Comparison of ENCODE assay signal across 25 cellular contexts in the genomic region with DNA sequence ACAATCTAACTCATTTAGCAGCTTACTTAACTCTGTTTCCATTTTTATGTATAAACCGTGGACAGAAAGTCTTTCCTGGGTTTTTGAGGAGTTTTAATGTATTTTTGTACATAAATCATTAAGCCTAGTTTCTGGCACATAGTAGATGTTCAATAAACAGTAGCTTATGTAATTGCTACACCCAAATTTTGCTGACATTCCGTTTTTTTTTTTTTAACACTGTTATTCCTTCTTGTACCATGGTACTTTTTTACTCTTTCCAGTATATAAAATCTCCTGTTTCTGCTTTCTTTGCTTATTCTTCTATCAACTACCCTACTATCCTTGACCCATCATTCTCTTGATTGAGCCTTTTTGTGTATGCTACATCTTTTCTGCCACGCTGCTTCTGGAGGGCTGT.
A peak's percentile ranks its signal among the peaks of the same experiment; 100 is the strongest.
DNase-seq lines count a peak whose midpoint lies in the region; ATAC-seq, FAIRE-seq and TF ChIP-seq lines count a peak whose summit lies in the region.
"Had no signal": no experiment of that assay in that cellular context is flagged by ENCODE, and none has a peak within 500 bp of the region (broad histone marks: within the 10 kb centered on the region; RNA-seq: fewer than 3 reads in every experiment).

No MANE protein-coding gene starts in this region.

- no peak overlapping the region for H4K8ac ChIP-seq in IMR-90 (ENCODE audit: low read depth in 2 of 2, low read length in 2 of 2)

- H3K4me3 ChIP-seq in A549 (no peak overlapping the region), IMR-90 (ENCODE audit: insufficient read depth, low read depth, low read length) (no peak overlapping the region), MM.1S (ENCODE audit: low read length) (peak overlapping the region; percentile 33; the same call in 1 of the 2 replicates), K562 (no peak overlapping the region), smooth muscle cell (no peak overlapping the region)
- H3K4me3 ChIP-seq: BLaER1, GM12878 had no signal

- dilution Hi-C loops in IMR-90 (cut with HindIII; ENCODE audit: low sequenced_read_pairs, unreplicated experiment): no loop called here

- no peak overlapping the region for H2AK5ac ChIP-seq in IMR-90 (ENCODE audit: low read depth, low read length)

- H3K36me3 ChIP-seq in IMR-90 (ENCODE audit: control insufficient read depth, insufficient read depth, low read length) (no peaks in the 10 kb centered on the region), MM.1S (replicated peaks; ENCODE audit: insufficient read depth, low read length) (no peaks in the 10 kb centered on the region), K562 (ENCODE audit: control insufficient read depth, insufficient read depth, low read length) (no peaks in the 10 kb centered on the region), smooth muscle cell (ENCODE audit: low read depth) (no peaks in the 10 kb centered on the region)
- H3K36me3 ChIP-seq: BE2C, BLaER1 had no signal

- H3K9me2 ChIP-seq in MM.1S (replicated peaks; ENCODE audit: insufficient read depth, low read length): no peaks in the 10 kb centered on the region

- no peak overlapping the region for H3K9ac ChIP-seq in IMR-90 (ENCODE audit: low read depth, low read length)
- H3K9ac ChIP-seq in MM.1S (ENCODE audit: low read length): no peak overlapping the region; the same call in 1 of the 2 replicates
- no peak overlapping the region for H3K9ac ChIP-seq in K562 (ENCODE audit: insufficient read depth in 1 of 2, low read depth in 2 of 2, low read length in 2 of 2)
- no peak overlapping the region for H3K9ac ChIP-seq in smooth muscle cell (ENCODE audit: low read depth)
- H3K9ac ChIP-seq: BLaER1 had no signal

- H2BK120ac ChIP-seq in IMR-90 (ENCODE audit: low read depth, low read length): no peak overlapping the region

- H4K20me1 ChIP-seq in IMR-90 (ENCODE audit: insufficient read depth, low read length) (no peaks in the 10 kb centered on the region), MM.1S (ENCODE audit: insufficient read depth, low read length) (no peaks in the 10 kb centered on the region), K562 (replicated peaks; ENCODE audit: control insufficient read depth, insufficient read depth, low read length) (no peaks in the 10 kb centered on the region), smooth muscle cell (ENCODE audit: low read depth) (no peaks in the 10 kb centered on the region)
- H4K20me1 ChIP-seq: BLaER1 had no signal

- H4K91ac ChIP-seq in IMR-90 (ENCODE audit: insufficient read depth, low read depth, low read length): no peak overlapping the region

- no peak overlapping the region for H4K5ac ChIP-seq in IMR-90 (ENCODE audit: low read depth, low read length)

- H3K79me2 ChIP-seq in MM.1S (ENCODE audit: low read length): no peaks in the 10 kb centered on the region
- H3K79me2 ChIP-seq in K562 (ENCODE audit: control insufficient read depth, insufficient read depth, low read length): no peaks in the 10 kb centered on the region
- H3K79me2 ChIP-seq in smooth muscle cell (ENCODE audit: low read depth): no peaks in the 10 kb centered on the region

- H3K79me1 ChIP-seq in IMR-90 (ENCODE audit: low read depth in 1 of 2, low read length in 2 of 2): no peaks in the 10 kb centered on the region

- TF ChIP-seq RAD21 in A549 (conservative IDR thresholded peaks at IDR 0.05 in 1 of 2, IDR thresholded peaks at IDR 0.05 in 1 of 2) (no peak), IMR-90 (IDR thresholded peaks at IDR 0.05; ENCODE audit: low read length) (no peak), K562 (CRISPR knock-in tag; conservative IDR thresholded peaks at IDR 0.05 in 1 of 2, IDR thresholded peaks at IDR 0.05 in 1 of 2) (no peak)

- TF ChIP-seq POLR2A in A549 (IDR thresholded peaks at IDR 0.05; ENCODE audit: low read length): no peak
- no peak for TF ChIP-seq POLR2A in IMR-90 (IDR thresholded peaks at IDR 0.05; ENCODE audit: low read depth, low read length)
- no peak for TF ChIP-seq POLR2A in K562 (conservative IDR thresholded peaks at IDR 0.05)

- H2BK15ac ChIP-seq in IMR-90 (ENCODE audit: low read depth, low read length): no peak overlapping the region

- POLR2A ChIA-PET in A549 (lab: Yijun Ruan, JAX) (no interaction called here), IMR-90 (lab: Charles Lee; ENCODE audit: unreplicated experiment) (no interaction called here), K562 (lab: Yijun Ruan, JAX) (no interaction called here)

- DNase-seq in A549 (ENCODE audit: low read depth in 1 of 2, low spot score in 1 of 2) (no peak), IMR-90 (no peak), MM.1S (no peak), K562 (ENCODE audit: extremely low read depth in 1 of 4, low spot score in 3 of 4) (no peak), NCI-H1694 (lab: John Stamatoyannopoulos, UW) (no peak), smooth muscle cell (lab: John Stamatoyannopoulos, UW; ENCODE audit: unreplicated experiment) (no peak)
- DNase-seq: 8988T; BE2C; C1 segment of cervical spinal cord; CD4-positive, alpha-beta memory T cell; CD4-positive, CD25-positive, alpha-beta regulatory T cell; CD8-positive, alpha-beta memory T cell; COR-L47; DMS 273 treated with DMSO at 0.1 percent for 48 hours; DMS153; DMS53; DMS79; DND-41; EL; GDM1 had no signal

- H3K4me1 ChIP-seq in A549 (no peaks in the 10 kb centered on the region), IMR-90 (ENCODE audit: control insufficient read depth, insufficient read depth, low read length) (no peaks in the 10 kb centered on the region), MM.1S (ENCODE audit: low read length) (peaks cover 22% of the 10 kb centered on the region), K562 (replicated peaks in 1 of 2; ENCODE audit: control insufficient read depth in 2 of 2, insufficient read depth in 2 of 2, low read length in 2 of 2) (no peaks in the 10 kb centered on the region), smooth muscle cell (ENCODE audit: low read depth) (no peaks in the 10 kb centered on the region)
- H3K4me1 ChIP-seq: BE2C, BLaER1 had no signal

- intact Hi-C loops in IMR-90 (cut with micrococcal nuclease) (no loop called here), K562 (cut with micrococcal nuclease) (no loop called here)

- BruUV-seq in IMR-90 (replicated peaks; lab: Mats Ljungman, UMichigan) (no TSS peak), K562 (replicated peaks; lab: Mats Ljungman, UMichigan) (no TSS peak)

- H3K27me3 ChIP-seq in IMR-90 (ENCODE audit: control insufficient read depth, insufficient read depth, low read length) (no peaks in the 10 kb centered on the region), MM.1S (replicated peaks; ENCODE audit: insufficient read depth, low read length) (no peaks in the 10 kb centered on the region), K562 (ENCODE audit: control insufficient read depth in 2 of 2, insufficient read depth in 2 of 2, low read length in 2 of 2) (no peaks in the 10 kb centered on the region), smooth muscle cell (ENCODE audit: low read depth) (no peaks in the 10 kb centered on the region)
- H3K27me3 ChIP-seq: BE2C, BLaER1 had no signal

- no peak for ATAC-seq in A549
- ATAC-seq in IMR-90 (ENCODE audit: low read depth): no peak
- no peak for ATAC-seq in K562
- no peak for ATAC-seq in esophagus mucosa
- ATAC-seq: GM12878 had no signal

- H2AFZ ChIP-seq in IMR-90 (replicated peaks; ENCODE audit: low read length, poor library complexity) (no peak overlapping the region), MM.1S (ENCODE audit: low read length) (peak overlapping the region; percentile 91), K562 (ENCODE audit: low read depth, low read length) (no peak overlapping the region), smooth muscle cell (ENCODE audit: low read depth) (no peak overlapping the region)

- no peak overlapping the region for H3K4ac ChIP-seq in IMR-90 (ENCODE audit: low read depth, low read length)

- TF ChIP-seq CTCF in A549 (IDR thresholded peaks at IDR 0.05): no peak
- TF ChIP-seq CTCF in IMR-90 (conservative IDR thresholded peaks at IDR 0.05; ENCODE audit: low read depth, low read length): no peak
- TF ChIP-seq CTCF in MM.1S (IDR thresholded peaks at IDR 0.05; ENCODE audit: low read length): no peak
- TF ChIP-seq CTCF in K562 (IDR thresholded peaks at IDR 0.05 in 2 of 3, conservative IDR thresholded peaks at IDR 0.05 in 1 of 3; ENCODE audit: insufficient read depth in 2 of 3, low read depth in 1 of 3, low read length in 3 of 3): no peak
- TF ChIP-seq CTCF in smooth muscle cell (IDR thresholded peaks at IDR 0.05; ENCODE audit: borderline replicate concordance, insufficient read depth, poor library complexity, severe bottlenecking): no peak

- H3K9me3 ChIP-seq in A549: no peaks in the 10 kb centered on the region
- peaks cover 3% of the 10 kb centered on the region for H3K9me3 ChIP-seq in IMR-90 (ENCODE audit: control insufficient read depth, insufficient read depth, low read length)
- no peaks in the 10 kb centered on the region for H3K9me3 ChIP-seq in MM.1S (replicated peaks; ENCODE audit: insufficient read depth, low read length)
- no peaks in the 10 kb centered on the region for H3K9me3 ChIP-seq in K562 (replicated peaks; ENCODE audit: control insufficient read depth, insufficient read depth, low read depth, low read length)
- no peaks in the 10 kb centered on the region for H3K9me3 ChIP-seq in smooth muscle cell (replicated peaks; ENCODE audit: low read depth)
- H3K9me3 ChIP-seq: BE2C, BLaER1 had no signal

- no peak overlapping the region for H2BK20ac ChIP-seq in IMR-90 (ENCODE audit: low read depth, low read length)

- H3K27ac ChIP-seq in A549 (no peak overlapping the region), IMR-90 (ENCODE audit: insufficient read depth, low read length) (no peak overlapping the region), MM.1S (ENCODE audit: low read length) (peak overlapping the region; percentile 78), K562 (ENCODE audit: extremely low read depth, low read depth, low read length) (no peak overlapping the region), smooth muscle cell (ENCODE audit: low read depth) (no peak overlapping the region)
- H3K27ac ChIP-seq: BLaER1 had no signal

- TF ChIP-seq EP300 in A549 (IDR thresholded peaks at IDR 0.05): no peak
- TF ChIP-seq EP300 in K562 (IDR thresholded peaks at IDR 0.05; ENCODE audit: low read length): no peak

- in situ Hi-C loops in IMR-90 (cut with MboI; ENCODE audit: low sequenced_read_pairs) (no loop called here), K562 (cut with MboI) (no loop called here)

- CTCF ChIA-PET in A549 (lab: Yijun Ruan, JAX) (interaction anchor here (0.6 kb wide), 2 partner anchors 146 to 618 kb away, joined by 3 read pairs; no protein-coding TSS in a partner anchor), IMR-90 (lab: Yijun Ruan, JAX) (no interaction called here), K562 (lab: Yijun Ruan, JAX; ENCODE audit: low intra/inter-chr PET ratio) (no interaction called here)

- H3F3A ChIP-seq in MM.1S (ENCODE audit: insufficient read depth, low read length) (peaks cover 13% of the 10 kb centered on the region), smooth muscle cell (ENCODE audit: low read depth) (no peaks in the 10 kb centered on the region)

- no peak overlapping the region for H2AK9ac ChIP-seq in IMR-90 (replicated peaks; ENCODE audit: low read depth, low read length, poor library complexity)

- H3K23ac ChIP-seq in IMR-90 (ENCODE audit: low read depth, low read length): no peak overlapping the region

- H3K18ac ChIP-seq in IMR-90 (ENCODE audit: low read depth, low read length): no peak overlapping the region

- FAIRE-seq in A549 (lab: Jason Lieb, UNC) (no peak), K562 (lab: Jason Lieb, UNC) (no peak)
- FAIRE-seq: GM12878, GM12892, GM18507 had no signal

- H2BK5ac ChIP-seq in IMR-90 (ENCODE audit: low read depth, low read length, poor library complexity, severe bottlenecking): no peak overlapping the region

- WGBS in A549 (ENCODE audit: missing lambda C conversion rate): 5% methylated on average over 3 of the region's 3 CpGs
- no CpG with 5 or more reads among the region's 3 CpGs for WGBS in IMR-90 (ENCODE audit: extremely low coverage in 2 of 2, insufficient read length in 1 of 2), 2 experiments
- WGBS in K562 (ENCODE audit: insufficient coverage, low coverage, missing lambda C conversion rate): 0% methylated on average over 3 of the region's 3 CpGs
- 85% methylated on average over 3 of the region's 3 CpGs for WGBS in smooth muscle cell (ENCODE audit: low lambda C conversion rate)

- H3K14ac ChIP-seq in IMR-90 (replicated peaks; ENCODE audit: low read depth, low read length): no peak overlapping the region

- H3K4me2 ChIP-seq in A549 (no peak overlapping the region), IMR-90 (ENCODE audit: low read depth, low read length) (no peak overlapping the region), MM.1S (ENCODE audit: low read depth, low read length) (peak overlapping the region; percentile 79), K562 (ENCODE audit: insufficient read depth, low read length) (no peak overlapping the region), smooth muscle cell (no peak overlapping the region)
- H3K4me2 ChIP-seq: BLaER1 had no signal

- H3K9me1 ChIP-seq in IMR-90 (ENCODE audit: insufficient read depth, low read length) (no peaks in the 10 kb centered on the region), K562 (ENCODE audit: control insufficient read depth, insufficient read depth, low read length) (no peaks in the 10 kb centered on the region)

- no peak overlapping the region for H3K56ac ChIP-seq in IMR-90 (ENCODE audit: extremely low read depth, insufficient read depth, low read length)
